In the genomic region with DNA sequence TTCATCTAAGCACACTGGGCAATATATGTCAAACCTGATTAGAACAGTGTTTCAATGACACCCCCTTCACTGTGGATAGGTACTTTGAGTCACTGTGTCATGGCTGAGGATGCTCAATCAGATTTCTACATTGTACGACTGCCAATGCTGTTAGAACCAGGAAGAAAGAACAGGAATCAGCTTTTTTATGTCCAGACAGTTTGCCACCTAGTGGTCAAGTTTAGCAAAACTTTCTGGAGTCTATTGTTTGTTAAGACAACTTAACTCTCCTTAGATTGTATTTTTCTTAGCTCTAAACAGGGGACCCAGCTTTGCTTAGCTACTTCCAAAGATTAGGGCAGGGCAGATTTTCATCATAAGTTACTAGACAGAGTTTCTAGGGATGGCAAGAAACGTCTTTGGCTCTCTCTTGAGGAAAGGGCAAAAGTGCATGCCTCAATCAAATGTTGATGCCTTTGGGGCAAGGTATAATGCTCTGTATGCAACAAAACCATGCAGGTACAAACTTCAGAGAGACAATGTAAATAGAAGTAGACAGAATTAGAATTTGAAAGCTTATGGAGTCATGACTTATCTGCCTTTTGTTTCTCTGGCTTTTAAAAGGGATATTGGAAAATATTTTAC, we compare ENCODE assay signal across 8 cellular contexts. TPM values are rescaled to one million over a fixed set of nuclear protein-coding genes. Genes with fewer than 3 reads are reported as not detected.
DNase-seq lines count a peak whose midpoint lies in the region; ATAC-seq and TF ChIP-seq lines count a peak whose summit lies in the region.

No MANE protein-coding gene starts in this region.

- H3K36me3 Mint-ChIP-seq in CD14-positive monocyte (no peaks in the 10 kb centered on the region), immature natural killer cell (no peaks in the 10 kb centered on the region)
- no peaks in the 10 kb centered on the region for H3K36me3 Mint-ChIP-seq in stimulated activated memory B cell treated with anti-CD40 and anti-IgM and Interleukin-4, amounts not matched to agents 10 μg/mL and 1 μg/mL and 100 μg/mL, for 72 hours

- no peak overlapping the region for H3K27ac Mint-ChIP-seq in CD14-positive monocyte
- no peak overlapping the region for H3K27ac Mint-ChIP-seq in immature natural killer cell
- no peak overlapping the region for H3K27ac Mint-ChIP-seq in stimulated activated memory B cell treated with anti-CD40 and anti-IgM and Interleukin-4, amounts not matched to agents 10 μg/mL and 1 μg/mL and 100 μg/mL, for 72 hours

- no peaks in the 10 kb centered on the region for H3K27me3 Mint-ChIP-seq in CD14-positive monocyte (ENCODE audit: low read depth in 3 of 3)
- H3K27me3 Mint-ChIP-seq in immature natural killer cell (ENCODE audit: low read depth in 3 of 3) = peaks cover 0 to 3% (median 0%) of the 10 kb centered on the region in 3 donors
- H3K27me3 Mint-ChIP-seq in stimulated activated memory B cell treated with anti-CD40 and anti-IgM and Interleukin-4, amounts not matched to agents 10 μg/mL and 1 μg/mL and 100 μg/mL, for 72 hours = no peaks in the 10 kb centered on the region

- no peaks in the 10 kb centered on the region for H3K4me1 Mint-ChIP-seq in CD14-positive monocyte
- peaks cover 0 to 7% of the 10 kb centered on the region in 2 donors for H3K4me1 Mint-ChIP-seq in immature natural killer cell
- peaks cover 11% of the 10 kb centered on the region for H3K4me1 Mint-ChIP-seq in stimulated activated memory B cell treated with anti-CD40 and anti-IgM and Interleukin-4, amounts not matched to agents 10 μg/mL and 1 μg/mL and 100 μg/mL, for 72 hours

- no peak overlapping the region for H3K4me3 ChIP-seq in ascending aorta

- H3K9me3 Mint-ChIP-seq in CD14-positive monocyte (no peaks in the 10 kb centered on the region), immature natural killer cell (no peaks in the 10 kb centered on the region)
- H3K9me3 Mint-ChIP-seq in stimulated activated memory B cell treated with anti-CD40 and anti-IgM and Interleukin-4, amounts not matched to agents 10 μg/mL and 1 μg/mL and 100 μg/mL, for 72 hours = no peaks in the 10 kb centered on the region

- TF ChIP-seq CTCF in CD14-positive monocyte (IDR thresholded peaks at IDR 0.05) (peak; percentile 85), GM13976 (IDR thresholded peaks at IDR 0.05; ENCODE audit: borderline replicate concordance, control extremely low read depth, extremely low read depth, insufficient read depth, missing control alignments) (peak; percentile 33), ascending aorta (IDR thresholded peaks at IDR 0.05) (peak in 2 of 3 experiments; percentile 30 to 51)

- intact Hi-C loops in CD14-positive monocyte (cut with micrococcal nuclease) = loop anchor here in 1 of 2 donors (5.0 kb wide), 1 partner anchor 628 kb away; no protein-coding TSS in a partner anchor
- intact Hi-C loops in ascending aorta (cut with DNase I) = loop anchor here (10.0 kb wide), 1 partner anchor 625 kb away; no protein-coding TSS in a partner anchor

- peak; percentile 61 for ATAC-seq in HG03045 (IDR thresholded peaks at IDR 0.05; ENCODE audit: unreplicated experiment)
- peak; percentile 39 for ATAC-seq in stimulated activated memory B cell treated with anti-CD40 and anti-IgM and Interleukin-4, amounts not matched to agents 10 μg/mL and 1 μg/mL and 100 μg/mL, for 72 hours
- no peak for ATAC-seq in HG03469 (IDR thresholded peaks at IDR 0.05; ENCODE audit: unreplicated experiment)

- H3K4me1 ChIP-seq in ascending aorta = no peaks in the 10 kb centered on the region

- H3K4me3 Mint-ChIP-seq in CD14-positive monocyte = no peak overlapping the region
- no peak overlapping the region for H3K4me3 Mint-ChIP-seq in immature natural killer cell
- H3K4me3 Mint-ChIP-seq in stimulated activated memory B cell treated with anti-CD40 and anti-IgM and Interleukin-4, amounts not matched to agents 10 μg/mL and 1 μg/mL and 100 μg/mL, for 72 hours = no peak overlapping the region

- H3K9me3 ChIP-seq in ascending aorta = no peaks in the 10 kb centered on the region

- no peaks in the 10 kb centered on the region for H3K36me3 ChIP-seq in ascending aorta

- DNase-seq in CD14-positive monocyte (ENCODE audit: low spot score) (no peak), GM13976 (ENCODE audit: low spot score) (peak; percentile 14), NCI-H2171 treated with DMSO at 0.1 percent for 48 hours (lab: John Stamatoyannopoulos, UW) (peak; percentile 14), ascending aorta (ENCODE audit: low spot score in 2 of 2) (no peak), immature natural killer cell (peak; percentile 26 to 51 (median 38))

- in situ Hi-C loops in GM13976 (cut with MboI; ENCODE audit: low sequenced_read_pairs, unreplicated experiment) = no loop called here

- H3K27me3 ChIP-seq in ascending aorta = no peaks in the 10 kb centered on the region

- H3K27ac ChIP-seq in ascending aorta = no peak overlapping the region

RNA-seq across cellular contexts. Expression of gene BMP3, which starts 40.5 kb away (rescaled TPM):
- polyA plus RNA-seq in CD14-positive monocyte = not detected
- not detected for total RNA-seq in ascending aorta
- under 1 TPM in 1 of 3 donors, not detected in 2; 0.10 TPM for polyA plus RNA-seq in immature natural killer cell

Comparison
In these comparisons a context has a peak if more than half of its experiments do, and no peak if none do; other contexts are left out.
1. DNase-seq: peak in GM13976 (single experiment), NCI-H2171 treated with DMSO at 0.1 percent for 48 hours (single experiment) and immature natural killer cell (3 of 3); none in CD14-positive monocyte (single experiment) and ascending aorta (0 of 2).
2. CTCF ChIP-seq: peak in every context shown above with its lines; median percentile 85 in CD14-positive monocyte; 40 in ascending aorta; 33 in GM13976.